ENCODE assay signal across 4 cellular contexts in the genomic region with DNA sequence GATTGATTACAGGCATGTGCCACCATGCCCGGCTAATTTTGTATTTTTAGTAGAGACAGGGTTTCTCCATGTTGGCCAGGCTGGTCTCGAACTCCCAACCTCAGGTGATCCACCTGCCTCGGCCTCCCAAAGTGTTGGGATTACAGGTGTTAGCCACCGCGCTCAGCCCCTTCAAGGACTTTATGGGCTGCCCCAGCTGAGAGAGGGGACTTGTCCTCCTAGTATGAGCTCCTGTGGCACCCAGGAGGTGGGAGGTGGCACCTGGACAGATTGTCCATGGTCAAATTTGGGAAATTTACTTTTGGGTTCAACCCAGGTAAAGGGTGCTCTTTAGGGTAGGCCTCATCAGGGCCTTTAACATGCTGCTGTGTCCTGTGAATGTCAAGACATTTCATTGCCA. TPM values are rescaled to one million over a fixed set of nuclear protein-coding genes. Genes with fewer than 3 reads are reported as not detected.
"Had no signal": no experiment of that assay in that cellular context is flagged by ENCODE, and none has a peak within 500 bp of the region (broad histone marks: within the 10 kb centered on the region; RNA-seq: fewer than 3 reads in every experiment).

No MANE protein-coding gene starts in this region.

RNA-seq across cellular contexts. Expression of a gene that starts 17.9 kb away (rescaled TPM):
- total RNA-seq: esophagus mucosa, left lobe of liver, osteoblast, smooth muscle cell had no signal
